ENCODE assay signal across 29 cellular contexts in the genomic region with DNA sequence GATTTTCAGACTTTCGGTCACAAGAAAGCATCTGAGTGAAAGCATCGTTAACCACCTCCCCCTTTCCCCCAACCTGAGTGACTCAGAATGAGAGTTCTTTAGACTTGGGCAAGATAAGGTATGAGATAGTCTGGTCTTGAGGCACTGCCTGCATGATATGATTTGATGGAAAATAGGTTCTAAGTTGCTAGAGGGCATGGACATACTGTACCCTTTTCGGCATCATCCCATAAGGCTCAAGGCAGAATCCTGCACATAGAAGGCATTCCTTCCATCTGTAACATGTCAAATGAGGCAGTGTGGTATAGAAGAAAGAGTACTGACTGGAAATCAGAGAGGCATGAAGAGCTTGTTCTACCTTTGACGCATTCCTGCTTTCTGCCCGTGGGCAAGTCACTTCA. TPM values are rescaled to one million over a fixed set of nuclear protein-coding genes. Genes with fewer than 3 reads are reported as not detected.
DNase-seq lines count a peak whose midpoint lies in the region; ATAC-seq and TF ChIP-seq lines count a peak whose summit lies in the region.
"Had no signal": no experiment of that assay in that cellular context is flagged by ENCODE, and none has a peak within 500 bp of the region (broad histone marks: within the 10 kb centered on the region; RNA-seq: fewer than 3 reads in every experiment).

No MANE protein-coding gene starts in this region.

- no peaks in the 10 kb centered on the region for H3K36me3 Mint-ChIP-seq in activated CD8-positive, alpha-beta memory T cell treated with anti-CD3 and anti-CD28 coated beads, Interleukin-2, amount 10 ng/mL, durations not matched to agents 7 days and 5 days
- H3K36me3 Mint-ChIP-seq: immature natural killer cell had no signal

- H3K4me2 ChIP-seq in trophoblast cell (ENCODE audit: low read length), result no peak overlapping the region
- H3K4me2 ChIP-seq: KMS-11 had no signal

- H3K27ac Mint-ChIP-seq in activated CD8-positive, alpha-beta memory T cell treated with anti-CD3 and anti-CD28 coated beads, Interleukin-2, amount 10 ng/mL, durations not matched to agents 7 days and 5 days, result no peak overlapping the region
- H3K27ac Mint-ChIP-seq: activated B cell treated with CpG ODN at 0.5 μM for 24 hours, B cell, immature natural killer cell had no signal

- H3K4me1 Mint-ChIP-seq in activated CD8-positive, alpha-beta memory T cell treated with anti-CD3 and anti-CD28 coated beads, Interleukin-2, amount 10 ng/mL, durations not matched to agents 7 days and 5 days, result peaks cover 16% of the 10 kb centered on the region
- H3K4me1 Mint-ChIP-seq: activated B cell treated with CpG ODN at 0.5 μM for 24 hours; B cell; central memory CD8-positive, alpha-beta T cell had no signal

- no peak overlapping the region for H3K4me3 ChIP-seq in trophoblast cell (ENCODE audit: low read depth, low read length)
- H3K4me3 ChIP-seq: ascending aorta, heart right ventricle had no signal

- ATAC-seq in activated CD8-positive, alpha-beta memory T cell treated with anti-CD3 and anti-CD28 coated beads, Interleukin-2, amount 10 ng/mL, durations not matched to agents 7 days and 5 days, result peak; percentile 42
- ATAC-seq in HG02938 (IDR thresholded peaks at IDR 0.05; ENCODE audit: unreplicated experiment), result peak; percentile 99
- ATAC-seq: heart right ventricle, left ventricle myocardium superior, right cardiac atrium had no signal

- WGBS in trophoblast cell (ENCODE audit: extremely low coverage, insufficient coverage, insufficient read length), result no CpG with 5 or more reads among the region's 5 CpGs

- DNase-seq in activated CD8-positive, alpha-beta memory T cell treated with anti-CD3 and anti-CD28 coated beads, Interleukin-2, amount 10 ng/mL, durations not matched to agents 7 days and 5 days, result no peak
- DNase-seq in activated CD8-positive, alpha-beta memory T cell treated with anti-CD3 and anti-CD28 coated beads, Interleukin-2, amount 50 U/mL, for 4 hours, result no peak
- DNase-seq in GM20000 (ENCODE audit: low spot score), result peak; percentile 29
- DNase-seq in trophoblast cell, result peak; percentile 62 to 81
- DNase-seq in mesenteric fat pad (ENCODE audit: low spot score), result no peak
- DNase-seq in HCEC 1CT, result no peak
- no peak for DNase-seq in iPS-NIHi11 (ENCODE audit: low spot score)
- DNase-seq: activated B cell treated with CpG ODN at 0.5 μM for 24 hours; activated CD8-positive, alpha-beta memory T cell treated with anti-CD3 and anti-CD28 coated beads for 24 hours; activated naive CD4-positive, alpha-beta T cell treated with anti-CD3 and anti-CD28 coated beads, Interleukin-2, amount 50 U/mL, for 16 hours; DND-41; heart right ventricle; immature natural killer cell; left ventricle myocardium superior; NCI-H1694 treated with DMSO at 0.1 percent for 48 hours; NCI-H2227 treated with DMSO at 0.1 percent for 48 hours; NCI-H774; nephron progenitor cell; OCI-M1; right cardiac atrium; Right ventricle myocardium superior; stimulated activated CD4-positive, alpha-beta T cell treated with anti-CD3 and anti-CD28 coated beads, Interleukin-12 subunit alpha, Interleukin-12 subunit beta, amount 100 ng/mL, for 4 hours; T-helper 9 cell had no signal

- H3K27me3 Mint-ChIP-seq in activated CD8-positive, alpha-beta memory T cell treated with anti-CD3 and anti-CD28 coated beads, Interleukin-2, amount 10 ng/mL, durations not matched to agents 7 days and 5 days, result peaks cover 34% of the 10 kb centered on the region
- H3K27me3 Mint-ChIP-seq: activated B cell treated with CpG ODN at 0.5 μM for 24 hours; B cell; central memory CD8-positive, alpha-beta T cell had no signal

- no peak overlapping the region for H2AK5ac ChIP-seq in trophoblast cell (ENCODE audit: low read length)

- no peak overlapping the region for H3K4me3 Mint-ChIP-seq in activated CD8-positive, alpha-beta memory T cell treated with anti-CD3 and anti-CD28 coated beads, Interleukin-2, amount 10 ng/mL, durations not matched to agents 7 days and 5 days
- H3K4me3 Mint-ChIP-seq: activated B cell treated with CpG ODN at 0.5 μM for 24 hours; B cell; central memory CD8-positive, alpha-beta T cell; immature natural killer cell; nephron progenitor cell had no signal

- H3K9ac ChIP-seq in trophoblast cell (ENCODE audit: low read length), result no peak overlapping the region
- H3K9ac ChIP-seq: KMS-11, parathyroid adenoma had no signal

- H4K8ac ChIP-seq in trophoblast cell (ENCODE audit: low read depth, low read length), result no peak overlapping the region

- CTCF ChIA-PET in activated CD8-positive, alpha-beta memory T cell treated with anti-CD3 and anti-CD28 coated beads, Interleukin-2, amount 10 ng/mL, durations not matched to agents 7 days and 5 days (lab: Charles Lee), result no interaction called here

- H3K27ac ChIP-seq in trophoblast cell (ENCODE audit: low read depth, low read length), result peak overlapping the region; percentile 94
- H3K27ac ChIP-seq: ascending aorta, heart right ventricle, KMS-11, parathyroid adenoma had no signal

- H2BK12ac ChIP-seq in trophoblast cell (ENCODE audit: low read length), result no peak overlapping the region

- H3K9me3 Mint-ChIP-seq in activated CD8-positive, alpha-beta memory T cell treated with anti-CD3 and anti-CD28 coated beads, Interleukin-2, amount 10 ng/mL, durations not matched to agents 7 days and 5 days (ENCODE audit: low read depth), result no peaks in the 10 kb centered on the region
- H3K9me3 Mint-ChIP-seq: activated B cell treated with CpG ODN at 0.5 μM for 24 hours; central memory CD8-positive, alpha-beta T cell; immature natural killer cell had no signal

- H3K23ac ChIP-seq in trophoblast cell (ENCODE audit: low read length), result no peak overlapping the region

- H3K36me3 ChIP-seq in trophoblast cell (ENCODE audit: control insufficient read depth in 1 of 2, insufficient read depth in 2 of 2, low read length in 2 of 2), result no peaks in the 10 kb centered on the region
- H3K36me3 ChIP-seq: ascending aorta, heart right ventricle had no signal

- H2BK5ac ChIP-seq in trophoblast cell (ENCODE audit: low read depth, low read length, poor library complexity), result no peak overlapping the region

- no peak overlapping the region for H4K91ac ChIP-seq in trophoblast cell (ENCODE audit: low read depth, low read length)

- no peak overlapping the region for H3K14ac ChIP-seq in trophoblast cell (ENCODE audit: low read length)

- H4K12ac ChIP-seq in trophoblast cell (ENCODE audit: low read depth, low read length), result no peak overlapping the region

- no peak overlapping the region for H3K4ac ChIP-seq in trophoblast cell (ENCODE audit: low read depth, low read length)

- H3K4me1 ChIP-seq in trophoblast cell (ENCODE audit: control insufficient read depth in 1 of 2, insufficient read depth in 2 of 2, low read length in 2 of 2), result no peaks in the 10 kb centered on the region
- H3K4me1 ChIP-seq: ascending aorta, heart right ventricle, parathyroid adenoma had no signal

- no peaks in the 10 kb centered on the region for H3K27me3 ChIP-seq in trophoblast cell (ENCODE audit: insufficient read depth, low read length)
- H3K27me3 ChIP-seq: ascending aorta had no signal

- no peaks in the 10 kb centered on the region for H3K79me2 ChIP-seq in trophoblast cell (ENCODE audit: control insufficient read depth, insufficient read depth, low read length, poor library complexity)
- H3K79me2 ChIP-seq: parathyroid adenoma had no signal

- H3K9me3 ChIP-seq in trophoblast cell (ENCODE audit: insufficient read depth, low read depth, low read length), result no peaks in the 10 kb centered on the region
- H3K9me3 ChIP-seq: ascending aorta, heart right ventricle had no signal

- H2BK120ac ChIP-seq in trophoblast cell (ENCODE audit: insufficient read depth, low read length, poor library complexity), result no peak overlapping the region

- H3K79me1 ChIP-seq in trophoblast cell (ENCODE audit: low read length), result peaks cover 23% of the 10 kb centered on the region

- no peak for TF ChIP-seq CTCF in GM20000 (IDR thresholded peaks at IDR 0.05; ENCODE audit: extremely low read depth, missing control alignments)

- H2AFZ ChIP-seq in trophoblast cell (ENCODE audit: insufficient read depth, low read length, poor library complexity), result no peak overlapping the region
- H2AFZ ChIP-seq: parathyroid adenoma had no signal

- no peak overlapping the region for H3K18ac ChIP-seq in trophoblast cell (ENCODE audit: low read length)

RNA-seq across cellular contexts. Expression of a gene that starts 16.8 kb away (rescaled TPM):
- total RNA-seq in activated CD8-positive, alpha-beta memory T cell treated with anti-CD3 and anti-CD28 coated beads, Interleukin-2, amount 10 ng/mL, durations not matched to agents 7 days and 5 days, result under 1 TPM; 0.28 to 0.38 TPM
- 106 and 109 TPM in 2 replicates for polyA plus RNA-seq in trophoblast cell (2013)
- 3.8 TPM for total RNA-seq in mesenteric fat pad

Comparison
In these comparisons a context has a peak if more than half of its experiments do, and no peak if none do; other contexts are left out.
1. DNase-seq: peak in GM20000 (single experiment) and trophoblast cell (2 of 2); none in activated CD8-positive, alpha-beta memory T cell treated with anti-CD3 and anti-CD28 coated beads, Interleukin-2, amount 10 ng/mL, durations not matched to agents 7 days and 5 days (single experiment), activated CD8-positive, alpha-beta memory T cell treated with anti-CD3 and anti-CD28 coated beads, Interleukin-2, amount 50 U/mL, for 4 hours (single experiment), mesenteric fat pad (single experiment), HCEC 1CT (single experiment) and iPS-NIHi11 (single experiment).